Comparison of ENCODE assay signal across 16 cellular contexts in the genomic region with DNA sequence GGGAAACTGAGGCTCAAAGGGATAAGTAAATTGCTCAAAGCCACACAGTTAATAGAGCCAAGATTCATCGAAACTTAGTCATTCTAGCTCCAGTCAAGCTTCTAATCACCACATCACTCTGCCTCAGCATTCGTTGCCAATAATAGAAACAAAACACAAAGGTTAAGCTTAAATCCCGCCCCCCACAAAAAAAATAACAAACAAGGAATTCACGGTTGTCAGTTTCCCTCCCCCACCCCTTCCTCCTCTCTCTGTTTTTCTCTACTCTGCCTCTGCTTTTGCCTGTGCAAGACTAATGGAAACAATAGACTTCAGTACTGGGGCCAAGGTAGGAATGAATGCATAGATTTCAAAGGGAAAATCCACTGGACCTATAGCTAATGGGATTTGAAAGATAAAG.
A peak's percentile ranks its signal among the peaks of the same experiment; 100 is the strongest.
DNase-seq lines count a peak whose midpoint lies in the region; ATAC-seq, FAIRE-seq and TF ChIP-seq lines count a peak whose summit lies in the region.
"Had no signal": no experiment of that assay in that cellular context is flagged by ENCODE, and none has a peak within 500 bp of the region (broad histone marks: within the 10 kb centered on the region; RNA-seq: fewer than 3 reads in every experiment).

No MANE protein-coding gene starts in this region.

- no peak for TF ChIP-seq CTCF in bronchial epithelial cell (IDR thresholded peaks at IDR 0.05; ENCODE audit: insufficient read depth, low read length, severe bottlenecking)
- no peak for TF ChIP-seq CTCF in esophagus squamous epithelium (IDR thresholded peaks at IDR 0.05)

- no peak overlapping the region for H3K4me3 ChIP-seq in bronchial epithelial cell (ENCODE audit: low read depth, low read length)
- H3K4me3 ChIP-seq in mesodermal cell (ENCODE audit: extremely low read depth, insufficient read depth, low read length, poor library complexity, severe bottlenecking), result no peak overlapping the region
- no peak overlapping the region for H3K4me3 ChIP-seq in esophagus squamous epithelium
- H3K4me3 ChIP-seq: GM23248, thoracic aorta had no signal

- H3K27ac ChIP-seq in mesodermal cell (ENCODE audit: low read depth, low read length, severe bottlenecking) (peak overlapping the region; percentile 97), esophagus squamous epithelium (no peak overlapping the region)
- H3K27ac ChIP-seq: GM23248, thoracic aorta had no signal

- no peak for TF ChIP-seq POLR2A in esophagus squamous epithelium (IDR thresholded peaks at IDR 0.05)

- H3K4me1 ChIP-seq in mesodermal cell (ENCODE audit: control insufficient read depth, insufficient read depth, low read length, poor library complexity, severe bottlenecking) (peaks cover 26% of the 10 kb centered on the region), esophagus squamous epithelium (no peaks in the 10 kb centered on the region)

- H3K27me3 ChIP-seq in bronchial epithelial cell (ENCODE audit: control insufficient read depth, insufficient read depth, low read length) (no peaks in the 10 kb centered on the region), esophagus squamous epithelium (no peaks in the 10 kb centered on the region)

- FAIRE-seq in bronchial epithelial cell (lab: Jason Lieb, UNC) (no peak), GM19239 (lab: Jason Lieb, UNC) (no peak)

- DNase-seq in Daoy (ENCODE audit: low read depth) (peak; percentile 62), HT1080 (ENCODE audit: low read depth) (peak; percentile 29), bronchial epithelial cell (ENCODE audit: low read depth) (peak; percentile 34), NCI-H524 treated with DMSO at 0.1 percent for 48 hours (lab: John Stamatoyannopoulos, UW) (no peak), esophagus squamous epithelium (lab: John Stamatoyannopoulos, UW) (no peak), GM19239 (ENCODE audit: insufficient read length, low spot score) (no peak)
- DNase-seq: activated CD4-positive, alpha-beta T cell treated with anti-CD3 and anti-CD28 coated beads for 48 hours; activated T-cell treated with anti-CD3 and anti-CD28 coated beads, Interleukin-2, amount 50 U/mL, for 1 hour; effector CD8-positive, alpha-beta T cell; foreskin melanocyte; GM23248; SHP77 treated with DMSO at 0.1 percent for 48 hours; stimulated activated CD4-positive, alpha-beta T cell treated with anti-CD3 and anti-CD28 coated beads, Interleukin-4, amount 100 ng/mL, for 4 hours had no signal

- 12 to 32% methylated on average over 3 to 4 of the region's 4 CpGs for WGBS in mesodermal cell (ENCODE audit: insufficient coverage in 2 of 2), 2 experiments
- WGBS in esophagus squamous epithelium, 2 donors, result 13 to 18% methylated on average over 4 of the region's 4 CpGs

- no peak for ATAC-seq in GM18867 (IDR thresholded peaks at IDR 0.05; ENCODE audit: unreplicated experiment)

- intact Hi-C loops in esophagus squamous epithelium (cut with DNase I), result no loop called here

- no peaks in the 10 kb centered on the region for H3K36me3 ChIP-seq in bronchial epithelial cell (ENCODE audit: control insufficient read depth, insufficient read depth, low read length)
- H3K36me3 ChIP-seq in mesodermal cell (ENCODE audit: control insufficient read depth, insufficient read depth, low read length), result no peaks in the 10 kb centered on the region
- H3K36me3 ChIP-seq in esophagus squamous epithelium, result no peaks in the 10 kb centered on the region
- H3K36me3 ChIP-seq: thoracic aorta had no signal

- H3K9me3 ChIP-seq in mesodermal cell (ENCODE audit: control insufficient read depth, low read length) (peaks cover 25% of the 10 kb centered on the region), esophagus squamous epithelium (no peaks in the 10 kb centered on the region)
- H3K9me3 ChIP-seq: thoracic aorta had no signal

Comparison
In these comparisons a context has a peak if more than half of its experiments do, and no peak if none do; other contexts are left out.
1. DNase-seq: peak in Daoy (single experiment), HT1080 (single experiment) and bronchial epithelial cell (single experiment); none in NCI-H524 treated with DMSO at 0.1 percent for 48 hours (single experiment), esophagus squamous epithelium (single experiment) and GM19239 (single experiment).